1 cellular context compared by ENCODE assay signal in the genomic region with DNA sequence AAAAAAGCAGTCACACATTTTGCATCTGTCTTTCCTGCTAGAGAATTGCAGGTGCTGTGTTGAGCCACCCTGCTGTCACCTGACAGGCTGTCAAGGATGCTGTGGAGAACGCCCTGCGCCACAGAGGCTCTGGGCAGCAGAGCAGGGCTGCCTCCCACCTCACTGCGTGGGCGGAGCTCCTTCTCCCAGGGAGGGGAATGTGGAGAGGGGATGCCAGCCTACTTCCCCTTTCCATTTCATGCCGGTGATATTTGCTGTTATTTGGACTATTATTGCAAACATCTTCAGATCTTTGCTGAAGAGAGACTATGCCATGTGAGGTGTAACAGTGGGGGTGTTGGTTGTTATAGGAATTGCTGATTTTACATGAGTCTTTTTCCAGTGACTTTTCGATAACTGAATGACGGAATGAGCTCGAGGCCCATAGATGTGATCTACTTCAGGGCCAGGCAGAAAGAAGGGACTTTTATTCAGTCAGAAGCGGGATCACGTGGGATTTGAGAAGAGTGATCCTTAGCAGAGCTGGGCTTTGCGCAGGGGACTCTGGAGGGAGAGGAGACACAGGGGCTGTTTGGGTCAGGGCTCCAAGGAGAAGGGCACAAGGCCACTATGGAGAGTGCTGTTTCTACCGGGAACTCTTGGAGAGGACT.
TF ChIP-seq lines count a peak whose summit lies in the region.

No MANE protein-coding gene starts in this region.

TF ChIP-seq in GM23338, 12 proteins besides CTCF, POLR2A, EP300 and RAD21 (continued from another document):
- TF ChIP-seq, protein P1, sequence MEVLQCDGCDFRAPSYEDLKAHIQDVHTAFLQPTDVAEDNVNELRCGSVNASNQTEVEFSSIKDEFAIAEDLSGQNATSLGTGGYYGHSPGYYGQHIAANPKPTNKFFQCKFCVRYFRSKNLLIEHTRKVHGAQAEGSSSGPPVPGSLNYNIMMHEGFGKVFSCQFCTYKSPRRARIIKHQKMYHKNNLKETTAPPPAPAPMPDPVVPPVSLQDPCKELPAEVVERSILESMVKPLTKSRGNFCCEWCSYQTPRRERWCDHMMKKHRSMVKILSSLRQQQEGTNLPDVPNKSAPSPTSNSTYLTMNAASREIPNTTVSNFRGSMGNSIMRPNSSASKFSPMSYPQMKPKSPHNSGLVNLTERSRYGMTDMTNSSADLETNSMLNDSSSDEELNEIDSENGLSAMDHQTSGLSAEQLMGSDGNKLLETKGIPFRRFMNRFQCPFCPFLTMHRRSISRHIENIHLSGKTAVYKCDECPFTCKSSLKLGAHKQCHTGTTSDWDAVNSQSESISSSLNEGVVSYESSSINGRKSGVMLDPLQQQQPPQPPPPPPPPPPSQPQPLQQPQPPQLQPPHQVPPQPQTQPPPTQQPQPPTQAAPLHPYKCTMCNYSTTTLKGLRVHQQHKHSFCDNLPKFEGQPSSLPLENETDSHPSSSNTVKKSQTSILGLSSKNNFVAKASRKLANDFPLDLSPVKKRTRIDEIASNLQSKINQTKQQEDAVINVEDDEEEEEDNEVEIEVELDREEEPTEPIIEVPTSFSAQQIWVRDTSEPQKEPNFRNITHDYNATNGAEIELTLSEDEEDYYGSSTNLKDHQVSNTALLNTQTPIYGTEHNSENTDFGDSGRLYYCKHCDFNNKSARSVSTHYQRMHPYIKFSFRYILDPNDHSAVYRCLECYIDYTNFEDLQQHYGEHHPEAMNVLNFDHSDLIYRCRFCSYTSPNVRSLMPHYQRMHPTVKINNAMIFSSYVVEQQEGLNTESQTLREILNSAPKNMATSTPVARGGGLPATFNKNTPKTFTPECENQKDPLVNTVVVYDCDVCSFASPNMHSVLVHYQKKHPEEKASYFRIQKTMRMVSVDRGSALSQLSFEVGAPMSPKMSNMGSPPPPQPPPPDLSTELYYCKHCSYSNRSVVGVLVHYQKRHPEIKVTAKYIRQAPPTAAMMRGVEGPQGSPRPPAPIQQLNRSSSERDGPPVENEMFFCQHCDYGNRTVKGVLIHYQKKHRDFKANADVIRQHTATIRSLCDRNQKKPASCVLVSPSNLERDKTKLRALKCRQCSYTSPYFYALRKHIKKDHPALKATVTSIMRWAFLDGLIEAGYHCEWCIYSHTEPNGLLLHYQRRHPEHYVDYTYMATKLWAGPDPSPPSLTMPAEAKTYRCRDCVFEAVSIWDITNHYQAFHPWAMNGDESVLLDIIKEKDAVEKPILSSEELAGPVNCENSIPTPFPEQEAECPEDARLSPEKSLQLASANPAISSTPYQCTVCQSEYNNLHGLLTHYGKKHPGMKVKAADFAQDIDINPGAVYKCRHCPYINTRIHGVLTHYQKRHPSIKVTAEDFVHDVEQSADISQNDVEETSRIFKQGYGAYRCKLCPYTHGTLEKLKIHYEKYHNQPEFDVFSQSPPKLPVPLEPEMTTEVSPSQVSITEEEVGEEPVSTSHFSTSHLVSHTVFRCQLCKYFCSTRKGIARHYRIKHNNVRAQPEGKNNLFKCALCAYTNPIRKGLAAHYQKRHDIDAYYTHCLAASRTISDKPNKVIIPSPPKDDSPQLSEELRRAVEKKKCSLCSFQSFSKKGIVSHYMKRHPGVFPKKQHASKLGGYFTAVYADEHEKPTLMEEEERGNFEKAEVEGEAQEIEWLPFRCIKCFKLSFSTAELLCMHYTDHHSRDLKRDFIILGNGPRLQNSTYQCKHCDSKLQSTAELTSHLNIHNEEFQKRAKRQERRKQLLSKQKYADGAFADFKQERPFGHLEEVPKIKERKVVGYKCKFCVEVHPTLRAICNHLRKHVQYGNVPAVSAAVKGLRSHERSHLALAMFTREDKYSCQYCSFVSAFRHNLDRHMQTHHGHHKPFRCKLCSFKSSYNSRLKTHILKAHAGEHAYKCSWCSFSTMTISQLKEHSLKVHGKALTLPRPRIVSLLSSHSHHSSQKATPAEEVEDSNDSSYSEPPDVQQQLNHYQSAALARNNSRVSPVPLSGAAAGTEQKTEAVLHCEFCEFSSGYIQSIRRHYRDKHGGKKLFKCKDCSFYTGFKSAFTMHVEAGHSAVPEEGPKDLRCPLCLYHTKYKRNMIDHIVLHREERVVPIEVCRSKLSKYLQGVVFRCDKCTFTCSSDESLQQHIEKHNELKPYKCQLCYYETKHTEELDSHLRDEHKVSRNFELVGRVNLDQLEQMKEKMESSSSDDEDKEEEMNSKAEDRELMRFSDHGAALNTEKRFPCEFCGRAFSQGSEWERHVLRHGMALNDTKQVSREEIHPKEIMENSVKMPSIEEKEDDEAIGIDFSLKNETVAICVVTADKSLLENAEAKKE (CRISPR knock-in tag; IDR thresholded peaks at IDR 0.05): no peak
- TF ChIP-seq CREB1 (CRISPR knock-in tag; IDR thresholded peaks at IDR 0.05; ENCODE audit: low read depth): no peak
